Comparison of ENCODE assay signal across 35 cellular contexts in the genomic region with DNA sequence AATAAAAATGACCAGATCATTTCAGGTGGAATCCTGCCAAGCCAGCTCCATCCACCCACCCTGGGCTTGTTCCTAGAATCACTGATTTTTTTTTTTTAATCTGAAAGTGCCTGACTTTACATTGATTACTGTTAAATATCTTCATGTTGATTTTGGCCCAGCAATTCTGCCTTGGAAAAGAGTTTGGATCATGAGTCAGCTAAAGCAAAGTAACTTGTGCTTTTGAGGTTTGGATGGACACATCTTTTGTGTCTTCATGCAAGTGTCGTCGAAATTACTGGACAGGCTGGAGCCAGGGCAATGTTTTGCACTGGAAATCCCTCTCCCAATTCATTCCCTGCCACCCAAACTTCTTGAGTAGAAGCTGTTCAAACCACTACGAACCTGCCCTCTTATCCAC.
DNase-seq lines count a peak whose midpoint lies in the region; ATAC-seq and TF ChIP-seq lines count a peak whose summit lies in the region.
"Had no signal": no experiment of that assay in that cellular context is flagged by ENCODE, and none has a peak within 500 bp of the region (broad histone marks: within the 10 kb centered on the region; RNA-seq: fewer than 3 reads in every experiment).

No MANE protein-coding gene starts in this region.

- H3K79me2 ChIP-seq in ACC112 (ENCODE audit: control insufficient read depth, insufficient read depth, low read length, unreplicated experiment): no peaks in the 10 kb centered on the region

- no peaks in the 10 kb centered on the region for H3K36me3 ChIP-seq in ACC112 (ENCODE audit: insufficient read depth, low read length)
- H3K36me3 ChIP-seq: adrenal gland, ovary, tibial nerve had no signal

- H3K4me1 Mint-ChIP-seq in glutamatergic neuron (ENCODE audit: low read depth, unreplicated experiment): no peaks in the 10 kb centered on the region
- H3K4me1 Mint-ChIP-seq: activated CD8-positive, alpha-beta memory T cell treated with anti-CD3 and anti-CD28 coated beads, Interleukin-2, amount 10 ng/mL, durations not matched to agents 7 days and 5 days; naive thymus-derived CD8-positive, alpha-beta T cell; stimulated activated naive CD8-positive, alpha-beta T cell treated with anti-CD3 and anti-CD28 coated beads, Interleukin-15, amount 100 ng/mL, for 72 hours had no signal

- H3K4me3 ChIP-seq in ACC112 (ENCODE audit: low read depth, low read length): no peak overlapping the region
- H3K4me3 ChIP-seq in fibroblast of pulmonary artery (replicated peaks; ENCODE audit: low read depth, low read length): no peak overlapping the region
- H3K4me3 ChIP-seq: adrenal gland, ovary, smooth muscle cell, tibial nerve had no signal

- peaks cover 5% of the 10 kb centered on the region for H3K27me3 Mint-ChIP-seq in glutamatergic neuron (ENCODE audit: unreplicated experiment)

- H3K27ac Mint-ChIP-seq in glutamatergic neuron (ENCODE audit: unreplicated experiment): no peak overlapping the region
- H3K27ac Mint-ChIP-seq: activated CD8-positive, alpha-beta memory T cell treated with anti-CD3 and anti-CD28 coated beads, Interleukin-2, amount 10 ng/mL, durations not matched to agents 7 days and 5 days; activated T-cell treated with anti-CD3 and anti-CD28 coated beads, Interleukin-2, amount 50 U/mL, for 72 hours; naive thymus-derived CD8-positive, alpha-beta T cell; stimulated activated naive CD8-positive, alpha-beta T cell treated with anti-CD3 and anti-CD28 coated beads, Interleukin-15, amount 100 ng/mL, for 72 hours had no signal

- ATAC-seq in HG03469 (IDR thresholded peaks at IDR 0.05; ENCODE audit: unreplicated experiment): no peak
- no peak for ATAC-seq in GM19467 (IDR thresholded peaks at IDR 0.05; ENCODE audit: unreplicated experiment)
- ATAC-seq: activated CD8-positive, alpha-beta memory T cell treated with anti-CD3 and anti-CD28 coated beads, Interleukin-2, amount 10 ng/mL, durations not matched to agents 7 days and 5 days; activated T-cell treated with anti-CD3 and anti-CD28 coated beads, Interleukin-2, amount 50 U/mL, for 72 hours; HepG2; left ventricle myocardium superior; naive thymus-derived CD8-positive, alpha-beta T cell; Panc1; stimulated activated naive CD8-positive, alpha-beta T cell treated with anti-CD3 and anti-CD28 coated beads, Interleukin-15, amount 100 ng/mL, for 72 hours had no signal

- peak overlapping the region; percentile 51 for H2AFZ ChIP-seq in ACC112 (ENCODE audit: low read length, unreplicated experiment)

- no peak overlapping the region for H3K4me3 Mint-ChIP-seq in glutamatergic neuron (ENCODE audit: unreplicated experiment)
- H3K4me3 Mint-ChIP-seq: activated CD8-positive, alpha-beta memory T cell treated with anti-CD3 and anti-CD28 coated beads, Interleukin-2, amount 10 ng/mL, durations not matched to agents 7 days and 5 days; activated T-cell treated with anti-CD3 and anti-CD28 coated beads, Interleukin-2, amount 50 U/mL, for 72 hours; naive thymus-derived CD8-positive, alpha-beta T cell; stimulated activated naive CD8-positive, alpha-beta T cell treated with anti-CD3 and anti-CD28 coated beads, Interleukin-15, amount 100 ng/mL, for 72 hours had no signal

- peak overlapping the region; percentile 74 for H3K27ac ChIP-seq in ACC112 (ENCODE audit: low read depth, low read length)
- H3K27ac ChIP-seq: ovary, tibial nerve had no signal

- H3K4me1 ChIP-seq in ACC112 (ENCODE audit: control insufficient read depth, insufficient read depth, low read length, unreplicated experiment): peaks cover 35% of the 10 kb centered on the region
- H3K4me1 ChIP-seq: Caco-2, tibial nerve had no signal

- no peaks in the 10 kb centered on the region; the same call in 1 of the 2 replicates for H3K27me3 ChIP-seq in ACC112 (ENCODE audit: insufficient read depth, low read length)
- H3K27me3 ChIP-seq: adrenal gland, ovary, tibial nerve had no signal

- H3K9me3 Mint-ChIP-seq in glutamatergic neuron (ENCODE audit: unreplicated experiment): peaks cover 1% of the 10 kb centered on the region
- H3K9me3 Mint-ChIP-seq: activated T-cell treated with anti-CD3 and anti-CD28 coated beads, Interleukin-2, amount 50 U/mL, for 72 hours; stimulated activated naive CD8-positive, alpha-beta T cell treated with anti-CD3 and anti-CD28 coated beads, Interleukin-15, amount 100 ng/mL, for 72 hours had no signal

- no peak for TF ChIP-seq CTCF in fibroblast of pulmonary artery (IDR thresholded peaks at IDR 0.05; ENCODE audit: low read length, missing control alignments)
- TF ChIP-seq CTCF in glutamatergic neuron (IDR thresholded peaks at IDR 0.05; ENCODE audit: partially characterized antibody, unreplicated experiment): no peak

- DNase-seq in GM03348 (ENCODE audit: low spot score) (peak; percentile 22), astrocyte of the hippocampus (ENCODE audit: low read depth, low spot score) (peak; percentile 61), fibroblast of pulmonary artery (ENCODE audit: low read depth) (peak; percentile 53), glutamatergic neuron (no peak), DMS79 (lab: John Stamatoyannopoulos, UW) (no peak)
- DNase-seq: activated CD4-positive, alpha-beta T cell treated with anti-CD3 and anti-CD28 coated beads, Interleukin-2, amount 50 U/mL, for 1 hour; activated CD8-positive, alpha-beta memory T cell treated with anti-CD3 and anti-CD28 coated beads, Interleukin-2, amount 10 ng/mL, durations not matched to agents 7 days and 5 days; activated naive CD4-positive, alpha-beta T cell; activated T-cell treated with anti-CD3 and anti-CD28 coated beads, Interleukin-2, amount 50 U/mL, for 72 hours; C1 segment of cervical spinal cord; Caco-2; cortex of kidney; DMS79 treated with DMSO at 0.1 percent for 48 hours; left ventricle myocardium superior; midbrain; naive thymus-derived CD8-positive, alpha-beta T cell; NCI-H1092 treated with DMSO at 0.1 percent for 48 hours; NCI-H187; NCI-H2171 treated with DMSO at 0.1 percent for 48 hours; NCI-H526; ovary; retina; SIG-M5; stimulated activated CD4-positive, alpha-beta T cell treated with anti-CD3 and anti-CD28 coated beads, Interleukin-1b, Interleukin-23, amount 100 ng/mL, for 48 hours; stimulated activated CD8-positive, alpha-beta memory T cell treated with anti-CD3 and anti-CD28 coated beads, Interleukin-4, amount 100 ng/mL, for 48 hours; stimulated activated naive CD8-positive, alpha-beta T cell treated with anti-CD3 and anti-CD28 coated beads, Interleukin-15, amount 100 ng/mL, for 72 hours; T1000 had no signal

- no peaks in the 10 kb centered on the region for H3K36me3 Mint-ChIP-seq in glutamatergic neuron (ENCODE audit: unreplicated experiment)
- H3K36me3 Mint-ChIP-seq: activated CD8-positive, alpha-beta memory T cell treated with anti-CD3 and anti-CD28 coated beads, Interleukin-2, amount 10 ng/mL, durations not matched to agents 7 days and 5 days; naive thymus-derived CD8-positive, alpha-beta T cell had no signal

Comparison
In these comparisons a context has a peak if more than half of its experiments do, and no peak if none do; other contexts are left out.
1. DNase-seq: peak in GM03348 (single experiment), astrocyte of the hippocampus (single experiment) and fibroblast of pulmonary artery (single experiment); none in glutamatergic neuron (single experiment) and DMS79 (single experiment).